Comparison of ENCODE assay signal across 9 cellular contexts in genomic region chr9:116149844-116150243, GRCh38.
A peak's percentile ranks its signal among the peaks of the same experiment; 100 is the strongest.
DNase-seq lines count a peak whose midpoint lies in the region; ATAC-seq and TF ChIP-seq lines count a peak whose summit lies in the region.
"Had no signal": no experiment of that assay in that cellular context is flagged by ENCODE, and none has a peak within 500 bp of the region (broad histone marks: within the 10 kb centered on the region; RNA-seq: fewer than 3 reads in every experiment).

No MANE protein-coding gene starts in this region.

- no peak overlapping the region for H3K4me3 ChIP-seq in WI38 (ENCODE audit: low read depth, low read length)
- H3K4me3 ChIP-seq: BLaER1 had no signal

- peak; percentile 12 for DNase-seq in NCI-H1092 treated with DMSO at 0.1 percent for 48 hours (lab: John Stamatoyannopoulos, UW)
- no peak for DNase-seq in NCI-H1092 (lab: John Stamatoyannopoulos, UW)
- peak; percentile 34 for DNase-seq in kidney glomerular epithelial cell (lab: John Stamatoyannopoulos, UW)
- no peak for DNase-seq in GDM1 (lab: John Stamatoyannopoulos, UW)
- DNase-seq in activated T-cell treated with anti-CD3 and anti-CD28 coated beads for 4 hours: no peak
- DNase-seq in NCI-H2029 treated with DMSO at 0.1 percent for 48 hours (lab: John Stamatoyannopoulos, UW): no peak

- TF ChIP-seq CTCF in WI38 (IDR thresholded peaks at IDR 0.05; ENCODE audit: low read depth, low read length): peak; percentile 56

- ATAC-seq in HG03175 (IDR thresholded peaks at IDR 0.05; ENCODE audit: unreplicated experiment): peak; percentile 63

Comparison
In these comparisons a context has a peak if more than half of its experiments do, and no peak if none do; other contexts are left out.
1. DNase-seq: peak in NCI-H1092 treated with DMSO at 0.1 percent for 48 hours (single experiment) and kidney glomerular epithelial cell (single experiment); none in NCI-H1092 (single experiment), GDM1 (single experiment), activated T-cell treated with anti-CD3 and anti-CD28 coated beads for 4 hours (single experiment) and NCI-H2029 treated with DMSO at 0.1 percent for 48 hours (single experiment).